ENCODE assay signal across 9 cellular contexts in genomic region chr6:36769676-36770499, GRCh38.
DNase-seq lines count a peak whose midpoint lies in the region; ATAC-seq, FAIRE-seq and TF ChIP-seq lines count a peak whose summit lies in the region.
"Had no signal": no experiment of that assay in that cellular context is flagged by ENCODE, and none has a peak within 500 bp of the region (broad histone marks: within the 10 kb centered on the region; RNA-seq: fewer than 3 reads in every experiment).

No MANE protein-coding gene starts in this region.

- H3K79me2 ChIP-seq in GM23248 (ENCODE audit: insufficient read depth), result no peaks in the 10 kb centered on the region
- H3K79me2 ChIP-seq in osteoblast (ENCODE audit: insufficient read depth, low read length), result no peaks in the 10 kb centered on the region

- H2AFZ ChIP-seq in GM23248 (peak overlapping the region; percentile 22; the same call in 1 of the 2 replicates), osteoblast (ENCODE audit: low read length) (peak overlapping the region; percentile 81)

- H3K9me2 ChIP-seq in GM23248 (ENCODE audit: insufficient read depth), result no peaks in the 10 kb centered on the region

- peak; percentile 82 for FAIRE-seq in RCC 7860 (lab: Jason Lieb, UNC)
- FAIRE-seq: TTC549 had no signal

- in situ Hi-C loops in GM23248 (cut with MboI) (loop anchor here (10.0 kb wide), 2 partner anchors 235 to 445 kb away; partner anchors contain the start of gene FGD2), GM13976 (cut with MboI; ENCODE audit: low sequenced_read_pairs, unreplicated experiment) (loop anchor here (10.0 to 25.0 kb wide), 2 partner anchors 235 to 442 kb away; partner anchors contain the start of gene FGD2)

- H3K27ac ChIP-seq in GM23248 (0 out of 2 replicates have a peak overlapping the region, but pooled peaks have one; percentile 2), osteoblast (ENCODE audit: low read depth, low read length) (no peak overlapping the region), tibial nerve (no peak overlapping the region)

- H3K27me3 ChIP-seq in GM23248 (replicated peaks; ENCODE audit: insufficient read depth) (no peaks in the 10 kb centered on the region), osteoblast (ENCODE audit: insufficient read depth, low read length) (no peaks in the 10 kb centered on the region), tibial nerve (no peaks in the 10 kb centered on the region)

- H3K9ac ChIP-seq in GM23248, result 0 out of 2 replicates have a peak overlapping the region, but pooled peaks have one; percentile 3

- no peaks in the 10 kb centered on the region for H3K9me3 ChIP-seq in GM23248 (ENCODE audit: low read depth)
- H3K9me3 ChIP-seq in osteoblast (ENCODE audit: low read depth, low read length), result no peaks in the 10 kb centered on the region
- no peaks in the 10 kb centered on the region for H3K9me3 ChIP-seq in tibial nerve

- H4K20me1 ChIP-seq in GM23248 (ENCODE audit: insufficient read depth) (no peaks in the 10 kb centered on the region), osteoblast (ENCODE audit: insufficient read depth, low read length) (no peaks in the 10 kb centered on the region)

- 77 to 78% methylated on average over 18 of the region's 18 CpGs for WGBS in GM23248 (ENCODE audit: low coverage in 1 of 2, low lambda C conversion rate in 2 of 2, missing lambda C conversion rate in 2 of 2), 2 experiments
- WGBS in tibial nerve, 2 donors, result 74 to 81% methylated on average over 17 to 18 of the region's 18 CpGs

- no peak for TF ChIP-seq POLR2A in tibial nerve (IDR thresholded peaks at IDR 0.05)

- peak overlapping the region; percentile 4 for H3K4me2 ChIP-seq in GM23248 (ENCODE audit: unreplicated experiment)
- H3K4me2 ChIP-seq in osteoblast (ENCODE audit: insufficient read depth, low read length), result peak overlapping the region; percentile 40

- no peak for ATAC-seq in HG02852 (IDR thresholded peaks at IDR 0.05; ENCODE audit: unreplicated experiment)

- H3K4me3 ChIP-seq in GM23248 (no peak overlapping the region), cardiac fibroblast (replicated peaks in 1 of 2; ENCODE audit: low read depth in 2 of 2, low read length in 2 of 2) (no peak overlapping the region), osteoblast (ENCODE audit: insufficient read depth, low read length) (no peak overlapping the region), tibial nerve (no peak overlapping the region)

- peaks cover 14% of the 10 kb centered on the region for H3K4me1 ChIP-seq in GM23248 (ENCODE audit: insufficient read depth)
- peaks cover 24% of the 10 kb centered on the region for H3K4me1 ChIP-seq in osteoblast (ENCODE audit: insufficient read depth, low read length)
- peaks cover 0 to 30% (median 6%) of the 10 kb centered on the region in 4 donors for H3K4me1 ChIP-seq in tibial nerve

- DNase-seq in GM23248, result peak; percentile 51
- peak; percentile 84 for DNase-seq in RCC 7860 (ENCODE audit: low spot score)
- peak; percentile 60 to 69 for DNase-seq in cardiac fibroblast (ENCODE audit: low read depth in 2 of 2)
- peak; percentile 64 for DNase-seq in osteoblast (ENCODE audit: insufficient read length, low spot score, missing footprints)
- no peak for DNase-seq in NCI-H1105 (lab: John Stamatoyannopoulos, UW)
- no peak for DNase-seq in GM13976 (ENCODE audit: low spot score)
- DNase-seq in tibial nerve (ENCODE audit: low spot score in 2 of 2), result no peak

- no peak for TF ChIP-seq EP300 in tibial nerve (IDR thresholded peaks at IDR 0.05)

- peaks cover 6% of the 10 kb centered on the region; the same call in 1 of the 2 replicates for H3F3A ChIP-seq in GM23248 (ENCODE audit: insufficient read depth)

- TF ChIP-seq CTCF in cardiac fibroblast (IDR thresholded peaks at IDR 0.05; ENCODE audit: low read depth, low read length) (no peak), osteoblast (IDR thresholded peaks at IDR 0.05; ENCODE audit: extremely low read depth, low read depth, low read length) (no peak), GM13976 (IDR thresholded peaks at IDR 0.05; ENCODE audit: borderline replicate concordance, control extremely low read depth, extremely low read depth, insufficient read depth, missing control alignments) (no peak), tibial nerve (IDR thresholded peaks at IDR 0.05) (no peak)

- H3K36me3 ChIP-seq in GM23248 (ENCODE audit: low read depth), result no peaks in the 10 kb centered on the region
- H3K36me3 ChIP-seq in osteoblast (ENCODE audit: insufficient read depth, low read length), result no peaks in the 10 kb centered on the region
- H3K36me3 ChIP-seq in tibial nerve, result no peaks in the 10 kb centered on the region

Comparison
In these comparisons a context has a peak if more than half of its experiments do, and no peak if none do; other contexts are left out.
1. DNase-seq: peak in GM23248 (single experiment), RCC 7860 (single experiment), cardiac fibroblast (2 of 2) and osteoblast (single experiment); none in NCI-H1105 (single experiment), GM13976 (single experiment) and tibial nerve (0 of 2).